1 cellular context compared by ENCODE assay signal in the genomic region with DNA sequence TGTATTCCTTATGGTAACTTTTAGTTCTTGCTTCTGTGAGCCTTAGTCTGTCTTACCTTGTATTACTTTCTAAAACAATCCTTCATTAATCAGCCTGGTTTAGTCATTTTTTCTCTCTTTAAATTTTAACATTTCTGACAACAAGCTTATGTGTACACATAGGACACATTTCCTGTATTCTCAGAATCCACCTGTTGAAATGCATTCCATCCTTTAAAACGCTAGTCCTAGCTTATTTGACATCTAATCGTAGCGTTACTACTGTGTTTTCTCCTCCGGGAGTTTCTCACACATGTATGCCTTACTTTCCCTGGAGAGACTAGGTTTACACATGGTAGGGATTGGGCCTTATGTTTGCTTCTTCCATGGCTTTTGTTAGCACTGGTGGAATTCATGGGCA.
TF ChIP-seq lines count a peak whose summit lies in the region.

No MANE protein-coding gene starts in this region.

TF ChIP-seq in H1, 55 proteins besides CTCF, POLR2A, EP300 and RAD21:
- no peak for TF ChIP-seq GTF2F1 (IDR thresholded peaks at IDR 0.05; ENCODE audit: borderline replicate concordance, low read depth, low read length)
- TF ChIP-seq SIRT6 (IDR thresholded peaks at IDR 0.05; ENCODE audit: low read length): no peak
- TF ChIP-seq SP2 (IDR thresholded peaks at IDR 0.05; ENCODE audit: low read length): no peak
- no peak for TF ChIP-seq SP1 (IDR thresholded peaks at IDR 0.05; ENCODE audit: low read depth, low read length)
- no peak for TF ChIP-seq GABPA (IDR thresholded peaks at IDR 0.05; ENCODE audit: borderline replicate concordance, insufficient read depth, low read length)
- no peak for TF ChIP-seq SAP30 (IDR thresholded peaks at IDR 0.05; ENCODE audit: insufficient read depth, insufficient replicate concordance, low read length)
- TF ChIP-seq TAF7 (optimal IDR thresholded peaks at IDR 0.05; ENCODE audit: borderline replicate concordance, low read depth, low read length): no peak
- no peak for TF ChIP-seq FOSL1 (IDR thresholded peaks at IDR 0.05; ENCODE audit: insufficient read depth, low read depth, low read length)
